In the genomic region with DNA sequence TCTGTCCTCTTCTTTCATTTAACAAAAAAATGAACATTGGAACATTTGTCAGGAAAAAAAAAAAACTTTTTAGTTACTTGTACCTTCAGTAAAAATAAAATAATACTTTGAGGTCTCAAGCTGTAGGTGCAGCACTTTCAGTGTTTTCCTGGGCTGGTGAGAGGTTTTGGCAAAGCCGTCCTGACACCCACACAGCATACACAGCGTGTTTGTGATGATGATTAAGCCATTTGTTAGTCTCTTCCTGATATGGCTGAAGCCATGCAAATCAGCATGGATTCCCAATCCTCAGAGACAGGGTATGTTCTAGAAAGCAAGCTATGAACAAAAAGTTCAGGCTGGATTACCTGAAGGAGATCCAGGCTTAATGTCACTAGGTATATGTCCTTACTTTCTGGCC, we compare ENCODE assay signal across 1 cellular context.
TF ChIP-seq lines count a peak whose summit lies in the region.

No MANE protein-coding gene starts in this region.

TF ChIP-seq in GM23338, 12 proteins besides CTCF, POLR2A, EP300 and RAD21 (continued from another document):
- TF ChIP-seq, protein P1, sequence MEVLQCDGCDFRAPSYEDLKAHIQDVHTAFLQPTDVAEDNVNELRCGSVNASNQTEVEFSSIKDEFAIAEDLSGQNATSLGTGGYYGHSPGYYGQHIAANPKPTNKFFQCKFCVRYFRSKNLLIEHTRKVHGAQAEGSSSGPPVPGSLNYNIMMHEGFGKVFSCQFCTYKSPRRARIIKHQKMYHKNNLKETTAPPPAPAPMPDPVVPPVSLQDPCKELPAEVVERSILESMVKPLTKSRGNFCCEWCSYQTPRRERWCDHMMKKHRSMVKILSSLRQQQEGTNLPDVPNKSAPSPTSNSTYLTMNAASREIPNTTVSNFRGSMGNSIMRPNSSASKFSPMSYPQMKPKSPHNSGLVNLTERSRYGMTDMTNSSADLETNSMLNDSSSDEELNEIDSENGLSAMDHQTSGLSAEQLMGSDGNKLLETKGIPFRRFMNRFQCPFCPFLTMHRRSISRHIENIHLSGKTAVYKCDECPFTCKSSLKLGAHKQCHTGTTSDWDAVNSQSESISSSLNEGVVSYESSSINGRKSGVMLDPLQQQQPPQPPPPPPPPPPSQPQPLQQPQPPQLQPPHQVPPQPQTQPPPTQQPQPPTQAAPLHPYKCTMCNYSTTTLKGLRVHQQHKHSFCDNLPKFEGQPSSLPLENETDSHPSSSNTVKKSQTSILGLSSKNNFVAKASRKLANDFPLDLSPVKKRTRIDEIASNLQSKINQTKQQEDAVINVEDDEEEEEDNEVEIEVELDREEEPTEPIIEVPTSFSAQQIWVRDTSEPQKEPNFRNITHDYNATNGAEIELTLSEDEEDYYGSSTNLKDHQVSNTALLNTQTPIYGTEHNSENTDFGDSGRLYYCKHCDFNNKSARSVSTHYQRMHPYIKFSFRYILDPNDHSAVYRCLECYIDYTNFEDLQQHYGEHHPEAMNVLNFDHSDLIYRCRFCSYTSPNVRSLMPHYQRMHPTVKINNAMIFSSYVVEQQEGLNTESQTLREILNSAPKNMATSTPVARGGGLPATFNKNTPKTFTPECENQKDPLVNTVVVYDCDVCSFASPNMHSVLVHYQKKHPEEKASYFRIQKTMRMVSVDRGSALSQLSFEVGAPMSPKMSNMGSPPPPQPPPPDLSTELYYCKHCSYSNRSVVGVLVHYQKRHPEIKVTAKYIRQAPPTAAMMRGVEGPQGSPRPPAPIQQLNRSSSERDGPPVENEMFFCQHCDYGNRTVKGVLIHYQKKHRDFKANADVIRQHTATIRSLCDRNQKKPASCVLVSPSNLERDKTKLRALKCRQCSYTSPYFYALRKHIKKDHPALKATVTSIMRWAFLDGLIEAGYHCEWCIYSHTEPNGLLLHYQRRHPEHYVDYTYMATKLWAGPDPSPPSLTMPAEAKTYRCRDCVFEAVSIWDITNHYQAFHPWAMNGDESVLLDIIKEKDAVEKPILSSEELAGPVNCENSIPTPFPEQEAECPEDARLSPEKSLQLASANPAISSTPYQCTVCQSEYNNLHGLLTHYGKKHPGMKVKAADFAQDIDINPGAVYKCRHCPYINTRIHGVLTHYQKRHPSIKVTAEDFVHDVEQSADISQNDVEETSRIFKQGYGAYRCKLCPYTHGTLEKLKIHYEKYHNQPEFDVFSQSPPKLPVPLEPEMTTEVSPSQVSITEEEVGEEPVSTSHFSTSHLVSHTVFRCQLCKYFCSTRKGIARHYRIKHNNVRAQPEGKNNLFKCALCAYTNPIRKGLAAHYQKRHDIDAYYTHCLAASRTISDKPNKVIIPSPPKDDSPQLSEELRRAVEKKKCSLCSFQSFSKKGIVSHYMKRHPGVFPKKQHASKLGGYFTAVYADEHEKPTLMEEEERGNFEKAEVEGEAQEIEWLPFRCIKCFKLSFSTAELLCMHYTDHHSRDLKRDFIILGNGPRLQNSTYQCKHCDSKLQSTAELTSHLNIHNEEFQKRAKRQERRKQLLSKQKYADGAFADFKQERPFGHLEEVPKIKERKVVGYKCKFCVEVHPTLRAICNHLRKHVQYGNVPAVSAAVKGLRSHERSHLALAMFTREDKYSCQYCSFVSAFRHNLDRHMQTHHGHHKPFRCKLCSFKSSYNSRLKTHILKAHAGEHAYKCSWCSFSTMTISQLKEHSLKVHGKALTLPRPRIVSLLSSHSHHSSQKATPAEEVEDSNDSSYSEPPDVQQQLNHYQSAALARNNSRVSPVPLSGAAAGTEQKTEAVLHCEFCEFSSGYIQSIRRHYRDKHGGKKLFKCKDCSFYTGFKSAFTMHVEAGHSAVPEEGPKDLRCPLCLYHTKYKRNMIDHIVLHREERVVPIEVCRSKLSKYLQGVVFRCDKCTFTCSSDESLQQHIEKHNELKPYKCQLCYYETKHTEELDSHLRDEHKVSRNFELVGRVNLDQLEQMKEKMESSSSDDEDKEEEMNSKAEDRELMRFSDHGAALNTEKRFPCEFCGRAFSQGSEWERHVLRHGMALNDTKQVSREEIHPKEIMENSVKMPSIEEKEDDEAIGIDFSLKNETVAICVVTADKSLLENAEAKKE (CRISPR knock-in tag; IDR thresholded peaks at IDR 0.05): no peak
- no peak for TF ChIP-seq STAT1 (IDR thresholded peaks at IDR 0.05; ENCODE audit: unreplicated experiment)
